13 cellular contexts compared by ENCODE assay signal in the genomic region with DNA sequence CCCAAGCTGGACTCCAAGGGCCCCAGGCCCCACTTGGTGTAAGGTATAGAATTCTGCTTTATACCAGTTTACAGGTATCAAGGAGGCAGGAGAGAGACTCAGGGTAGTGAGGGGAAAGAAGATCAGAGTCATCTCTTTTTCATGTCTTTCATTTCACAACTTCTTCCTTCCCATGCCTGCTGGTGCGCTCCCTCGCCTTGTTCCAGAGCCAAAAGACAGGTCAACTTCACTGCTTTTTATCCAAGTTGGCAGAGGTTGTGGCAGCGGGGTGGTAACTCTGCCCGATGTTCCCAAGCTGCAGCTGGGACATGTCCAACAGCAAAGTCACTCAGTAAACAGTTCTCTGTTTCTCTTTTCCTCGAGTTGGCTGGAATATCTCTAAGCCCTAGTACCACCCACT.
DNase-seq lines count a peak whose midpoint lies in the region; ATAC-seq and TF ChIP-seq lines count a peak whose summit lies in the region.
"Had no signal": no experiment of that assay in that cellular context is flagged by ENCODE, and none has a peak within 500 bp of the region (broad histone marks: within the 10 kb centered on the region; RNA-seq: fewer than 3 reads in every experiment).

No MANE protein-coding gene starts in this region.

- no peak overlapping the region for H3K4me3 ChIP-seq in foreskin fibroblast (ENCODE audit: low read depth in 1 of 2, low read length in 2 of 2)

- ATAC-seq in HG03159 (IDR thresholded peaks at IDR 0.05; ENCODE audit: unreplicated experiment), result no peak
- ATAC-seq: natural killer cell had no signal

- H3K27ac Mint-ChIP-seq in activated naive CD4-positive, alpha-beta T cell treated with anti-CD3 and anti-CD28 coated beads for 36 hours, result no peak overlapping the region
- H3K27ac Mint-ChIP-seq: activated naive CD8-positive, alpha-beta T cell treated with anti-CD3 and anti-CD28 coated beads, Interleukin-2, amount 10 ng/mL, durations not matched to agents 7 days and 5 days; natural killer cell had no signal

- no peak for TF ChIP-seq CTCF in foreskin fibroblast (IDR thresholded peaks at IDR 0.05; ENCODE audit: low read depth, low read length)

- intact Hi-C loops in activated naive CD4-positive, alpha-beta T cell treated with anti-CD3 and anti-CD28 coated beads for 36 hours (cut with micrococcal nuclease), result no loop called here

- H3K27me3 Mint-ChIP-seq in activated naive CD4-positive, alpha-beta T cell treated with anti-CD3 and anti-CD28 coated beads for 36 hours (ENCODE audit: low read depth), result no peaks in the 10 kb centered on the region

- no peaks in the 10 kb centered on the region for H3K36me3 Mint-ChIP-seq in activated naive CD4-positive, alpha-beta T cell treated with anti-CD3 and anti-CD28 coated beads for 36 hours (ENCODE audit: low read depth)
- H3K36me3 Mint-ChIP-seq: activated naive CD8-positive, alpha-beta T cell treated with anti-CD3 and anti-CD28 coated beads, Interleukin-2, amount 10 ng/mL, durations not matched to agents 7 days and 5 days; natural killer cell had no signal

- H3K4me1 Mint-ChIP-seq in activated naive CD4-positive, alpha-beta T cell treated with anti-CD3 and anti-CD28 coated beads for 36 hours (ENCODE audit: low read depth), result no peaks in the 10 kb centered on the region
- H3K4me1 Mint-ChIP-seq: activated naive CD8-positive, alpha-beta T cell treated with anti-CD3 and anti-CD28 coated beads, Interleukin-2, amount 10 ng/mL, durations not matched to agents 7 days and 5 days; natural killer cell had no signal

- H3K4me3 Mint-ChIP-seq in activated naive CD4-positive, alpha-beta T cell treated with anti-CD3 and anti-CD28 coated beads for 36 hours, result no peak overlapping the region
- H3K4me3 Mint-ChIP-seq: activated naive CD8-positive, alpha-beta T cell treated with anti-CD3 and anti-CD28 coated beads, Interleukin-2, amount 10 ng/mL, durations not matched to agents 7 days and 5 days; natural killer cell had no signal

- CTCF ChIA-PET in activated naive CD4-positive, alpha-beta T cell treated with anti-CD3 and anti-CD28 coated beads for 36 hours (lab: Charles Lee), result no interaction called here

- DNase-seq in anterior cingulate cortex (lab: John Stamatoyannopoulos, UW), result peak in 54 of 58 donors; percentile 5 to 88 (median 50)
- peak; percentile 46 to 67 for DNase-seq in foreskin fibroblast
- DNase-seq in occipital lobe (lab: John Stamatoyannopoulos, UW), result peak; percentile 70
- DNase-seq in ureter (ENCODE audit: low spot score), result peak; percentile 53
- no peak for DNase-seq in activated naive CD4-positive, alpha-beta T cell treated with anti-CD3 and anti-CD28 coated beads for 36 hours
- no peak for DNase-seq in NCI-H345 (lab: John Stamatoyannopoulos, UW)
- DNase-seq in NCI-H82 (lab: John Stamatoyannopoulos, UW), result no peak
- DNase-seq: activated CD4-positive, alpha-beta T cell treated with anti-CD3 and anti-CD28 coated beads, Interleukin-2, amount 50 U/mL, for 4 hours; activated naive CD8-positive, alpha-beta T cell treated with anti-CD3 and anti-CD28 coated beads, Interleukin-2, amount 10 ng/mL, durations not matched to agents 7 days and 5 days; natural killer cell; NCI-H187; SHP77 treated with DMSO at 0.1 percent for 48 hours had no signal

- no peaks in the 10 kb centered on the region for H3K9me3 Mint-ChIP-seq in activated naive CD4-positive, alpha-beta T cell treated with anti-CD3 and anti-CD28 coated beads for 36 hours
- H3K9me3 Mint-ChIP-seq: activated naive CD8-positive, alpha-beta T cell treated with anti-CD3 and anti-CD28 coated beads, Interleukin-2, amount 10 ng/mL, durations not matched to agents 7 days and 5 days; natural killer cell had no signal

Comparison
In these comparisons a context has a peak if more than half of its experiments do, and no peak if none do; other contexts are left out.
1. DNase-seq: peak in anterior cingulate cortex (54 of 58), foreskin fibroblast (2 of 2), occipital lobe (single experiment) and ureter (single experiment); none in activated naive CD4-positive, alpha-beta T cell treated with anti-CD3 and anti-CD28 coated beads for 36 hours (single experiment), NCI-H345 (single experiment) and NCI-H82 (single experiment).